In genomic region chr22:17999851-18000250, GRCh38 we compare ENCODE assay signal across 8 cellular contexts. TPM values are rescaled to one million over a fixed set of nuclear protein-coding genes. Genes with fewer than 3 reads are reported as not detected.
DNase-seq lines count a peak whose midpoint lies in the region; ATAC-seq and TF ChIP-seq lines count a peak whose summit lies in the region.

No MANE protein-coding gene starts in this region.

- no TSS peak for BruUV-seq in Calu3 (replicated peaks; lab: Mats Ljungman, UMichigan)

- CTCF ChIA-PET in Calu3 (lab: Charles Lee): interaction anchor here (0.6 to 2.3 kb wide), 6 partner anchors 17 to 87 kb away, joined by 3 to 24 read pairs (median 4); partner anchors contain the start of gene PEX26

- H3K9me3 ChIP-seq in osteoblast (ENCODE audit: low read depth, low read length): no peaks in the 10 kb centered on the region
- no peaks in the 10 kb centered on the region for H3K9me3 ChIP-seq in prostate gland

- no peak for TF ChIP-seq POLR2A in NB4 (IDR thresholded peaks at IDR 0.05; ENCODE audit: extremely low read depth, insufficient read length)
- no peak for TF ChIP-seq POLR2A in prostate gland (IDR thresholded peaks at IDR 0.05)

- ATAC-seq in effector memory CD8-positive, alpha-beta T cell (replicated peaks): no peak

- TF ChIP-seq CTCF in Calu3 (IDR thresholded peaks at IDR 0.05; ENCODE audit: unreplicated experiment): no peak
- no peak for TF ChIP-seq CTCF in NB4 (IDR thresholded peaks at IDR 0.05; ENCODE audit: low read depth, low read length)
- TF ChIP-seq CTCF in osteoblast (IDR thresholded peaks at IDR 0.05; ENCODE audit: extremely low read depth, low read depth, low read length): no peak
- TF ChIP-seq CTCF in prostate gland (IDR thresholded peaks at IDR 0.05): no peak

- H3K4me1 ChIP-seq in osteoblast (ENCODE audit: insufficient read depth, low read length) (peaks cover 11% of the 10 kb centered on the region), prostate gland (replicated peaks) (peaks cover 3% of the 10 kb centered on the region)

- DNase-seq in Calu3: peak; percentile 28
- DNase-seq in NB4 (ENCODE audit: low read depth): no peak
- DNase-seq in effector memory CD8-positive, alpha-beta T cell: no peak
- peak; percentile 45 for DNase-seq in osteoblast (ENCODE audit: insufficient read length, low spot score, missing footprints)
- no peak for DNase-seq in ureter (ENCODE audit: low spot score)
- DNase-seq in iPS-NIHi7 (ENCODE audit: extremely low spot score): no peak
- DNase-seq in activated CD4-positive, alpha-beta T cell treated with anti-CD3 and anti-CD28 coated beads for 1 hour: no peak
- DNase-seq in prostate gland (ENCODE audit: low spot score): no peak

- intact Hi-C loops in Calu3 (cut with micrococcal nuclease; ENCODE audit: unreplicated experiment) (loop anchor here (2.0 to 10.0 kb wide), 3 partner anchors 62 to 165 kb away; partner anchors contain the start of gene PEX26), prostate gland (cut with DNase I) (loop anchor here (2.0 kb wide), 2 partner anchors 77 to 89 kb away; partner anchors contain the start of gene PEX26)

- H3K4me2 ChIP-seq in osteoblast (ENCODE audit: insufficient read depth, low read length): peak overlapping the region; percentile 86

- peak overlapping the region; percentile 31 for H3K27ac Mint-ChIP-seq in Calu3 (ENCODE audit: unreplicated experiment)
- peak overlapping the region; percentile 83 to 87 for H3K27ac Mint-ChIP-seq in effector memory CD8-positive, alpha-beta T cell

- WGBS in prostate gland: 37% methylated on average over 8 of the region's 8 CpGs

- peaks cover 60% of the 10 kb centered on the region for H3K79me2 ChIP-seq in osteoblast (ENCODE audit: insufficient read depth, low read length)

- peaks cover 36% of the 10 kb centered on the region for H3K4me1 Mint-ChIP-seq in Calu3 (ENCODE audit: low read depth, unreplicated experiment)
- H3K4me1 Mint-ChIP-seq in effector memory CD8-positive, alpha-beta T cell (ENCODE audit: low read depth in 2 of 2): peaks cover 40 to 42% of the 10 kb centered on the region in 2 donors

- H2AFZ ChIP-seq in osteoblast (ENCODE audit: low read length): no peak overlapping the region

- no peaks in the 10 kb centered on the region for H3K9me3 Mint-ChIP-seq in Calu3 (ENCODE audit: low read depth, unreplicated experiment)
- H3K9me3 Mint-ChIP-seq in effector memory CD8-positive, alpha-beta T cell: no peaks in the 10 kb centered on the region

- peak overlapping the region; percentile 68 for H3K4me3 ChIP-seq in NB4 (ENCODE audit: low read depth, low read length)
- peak overlapping the region; percentile 90 for H3K4me3 ChIP-seq in osteoblast (ENCODE audit: insufficient read depth, low read length)
- H3K4me3 ChIP-seq in prostate gland: peak overlapping the region in 1 of 2 donors; percentile 91

- H3K36me3 Mint-ChIP-seq in Calu3 (ENCODE audit: insufficient read depth, unreplicated experiment): peaks cover 26% of the 10 kb centered on the region
- H3K36me3 Mint-ChIP-seq in effector memory CD8-positive, alpha-beta T cell (ENCODE audit: insufficient read depth): peaks cover 21% of the 10 kb centered on the region

- H3K27ac ChIP-seq in osteoblast (ENCODE audit: low read depth, low read length): no peak overlapping the region
- H3K27ac ChIP-seq in prostate gland: peak overlapping the region in 1 of 2 donors; percentile 88

- H4K20me1 ChIP-seq in osteoblast (ENCODE audit: insufficient read depth, low read length): peaks cover 21% of the 10 kb centered on the region

- peak overlapping the region; percentile 70 for H3K4me3 Mint-ChIP-seq in Calu3 (ENCODE audit: low read depth, unreplicated experiment)
- peak overlapping the region; percentile 75 to 98 for H3K4me3 Mint-ChIP-seq in effector memory CD8-positive, alpha-beta T cell

- no peaks in the 10 kb centered on the region for H3K27me3 Mint-ChIP-seq in Calu3 (ENCODE audit: unreplicated experiment)
- H3K27me3 Mint-ChIP-seq in effector memory CD8-positive, alpha-beta T cell: no peaks in the 10 kb centered on the region

- H3K36me3 ChIP-seq in osteoblast (ENCODE audit: insufficient read depth, low read length) (peaks cover 4% of the 10 kb centered on the region), prostate gland (no peaks in the 10 kb centered on the region)

- H3K27me3 ChIP-seq in osteoblast (ENCODE audit: insufficient read depth, low read length) (no peaks in the 10 kb centered on the region), prostate gland (replicated peaks; ENCODE audit: insufficient read depth) (no peaks in the 10 kb centered on the region)

RNA-seq across cellular contexts. Expression of gene MICAL3, which starts 24.5 kb away (rescaled TPM):
- total RNA-seq in Calu3 (2022): 60.6 and 71.3 TPM in 2 replicates
- total RNA-seq in osteoblast: 35.1 and 39.5 TPM in 2 replicates
- 67.1 TPM for total RNA-seq in ureter
- total RNA-seq in prostate gland: 10 to 100 TPM; 58.6 to 78.7 TPM

Comparison
In these comparisons a context has a peak if more than half of its experiments do, and no peak if none do; other contexts are left out.
1. DNase-seq: peak in Calu3 (single experiment) and osteoblast (single experiment); none in NB4 (single experiment), effector memory CD8-positive, alpha-beta T cell (0 of 3), ureter (single experiment), iPS-NIHi7 (single experiment), activated CD4-positive, alpha-beta T cell treated with anti-CD3 and anti-CD28 coated beads for 1 hour (single experiment) and prostate gland (single experiment).